In genomic region chr6:158783167-158783450, GRCh38 we compare ENCODE assay signal across 27 cellular contexts. TPM values are rescaled to one million over a fixed set of nuclear protein-coding genes. Genes with fewer than 3 reads are reported as not detected.
DNase-seq lines count a peak whose midpoint lies in the region; ATAC-seq and TF ChIP-seq lines count a peak whose summit lies in the region.
"Had no signal": no experiment of that assay in that cellular context is flagged by ENCODE, and none has a peak within 500 bp of the region (broad histone marks: within the 10 kb centered on the region; RNA-seq: fewer than 3 reads in every experiment).

No MANE protein-coding gene starts in this region.

- no peak for TF ChIP-seq POLR2A in breast epithelium (IDR thresholded peaks at IDR 0.05)

- TF ChIP-seq CTCF in breast epithelium (IDR thresholded peaks at IDR 0.05) (no peak), MCF 10A (IDR thresholded peaks at IDR 0.05; ENCODE audit: unreplicated experiment) (no peak), osteoblast (IDR thresholded peaks at IDR 0.05; ENCODE audit: extremely low read depth, low read depth, low read length) (no peak)

- no peak overlapping the region for H3K4me2 ChIP-seq in osteoblast (ENCODE audit: insufficient read depth, low read length)
- H3K4me2 ChIP-seq: KMS-11 had no signal

- H3K27me3 ChIP-seq in breast epithelium (no peaks in the 10 kb centered on the region), osteoblast (ENCODE audit: insufficient read depth, low read length) (no peaks in the 10 kb centered on the region)
- H3K27me3 ChIP-seq: BE2C, heart left ventricle, sigmoid colon, testis had no signal

- no peaks in the 10 kb centered on the region for H3K4me1 Mint-ChIP-seq in MCF 10A (ENCODE audit: insufficient read depth, unreplicated experiment)
- peaks cover 14 to 25% of the 10 kb centered on the region in 2 donors for H3K4me1 Mint-ChIP-seq in effector memory CD8-positive, alpha-beta T cell (ENCODE audit: low read depth in 2 of 2)
- H3K4me1 Mint-ChIP-seq in activated CD4-positive, alpha-beta T cell treated with anti-CD3 and anti-CD28 coated beads, Interleukin-2, amount 10 ng/mL, durations not matched to agents 7 days and 5 days = peaks cover 39% of the 10 kb centered on the region
- H3K4me1 Mint-ChIP-seq: neural crest cell had no signal

- H3K9me3 ChIP-seq in breast epithelium (no peaks in the 10 kb centered on the region), osteoblast (ENCODE audit: low read depth, low read length) (no peaks in the 10 kb centered on the region)
- H3K9me3 ChIP-seq: BE2C, heart left ventricle, sigmoid colon, testis had no signal

- H3K4me3 ChIP-seq in breast epithelium (no peak overlapping the region), osteoblast (ENCODE audit: insufficient read depth, low read length) (no peak overlapping the region)
- H3K4me3 ChIP-seq: heart left ventricle, sigmoid colon, testis had no signal

- H3K4me1 ChIP-seq in breast epithelium (peaks cover 0 to 6% of the 10 kb centered on the region in 2 donors), osteoblast (ENCODE audit: insufficient read depth, low read length) (peaks cover 4% of the 10 kb centered on the region)
- H3K4me1 ChIP-seq: BE2C, sigmoid colon, testis had no signal

- H3K9me3 Mint-ChIP-seq in MCF 10A (ENCODE audit: unreplicated experiment) = no peaks in the 10 kb centered on the region
- H3K9me3 Mint-ChIP-seq in effector memory CD8-positive, alpha-beta T cell = no peaks in the 10 kb centered on the region
- H3K9me3 Mint-ChIP-seq in activated CD4-positive, alpha-beta T cell treated with anti-CD3 and anti-CD28 coated beads, Interleukin-2, amount 10 ng/mL, durations not matched to agents 7 days and 5 days = no peaks in the 10 kb centered on the region
- H3K9me3 Mint-ChIP-seq: activated naive CD4-positive, alpha-beta T cell treated with anti-CD3 and anti-CD28 coated beads, Interleukin-2, amount 10 ng/mL, durations not matched to agents 7 days and 5 days; neural crest cell; T-helper 1 cell treated with Interleukin-12 subunit alpha and Interleukin-12 subunit beta and Interleukin-4 antibody, amounts not matched to agents 30 μg/mL and 1 μg/mL, for 36 hours had no signal

- H4K20me1 ChIP-seq in osteoblast (ENCODE audit: insufficient read depth, low read length) = peaks cover under 1% of the 10 kb centered on the region

- ATAC-seq in effector memory CD8-positive, alpha-beta T cell (replicated peaks) = no peak
- ATAC-seq in HG02885 (IDR thresholded peaks at IDR 0.05; ENCODE audit: poor library complexity, unreplicated experiment) = no peak
- ATAC-seq: heart left ventricle had no signal

- H3K27ac Mint-ChIP-seq in MCF 10A (ENCODE audit: low read depth, unreplicated experiment) = no peak overlapping the region
- peak overlapping the region; percentile 26 to 60 for H3K27ac Mint-ChIP-seq in effector memory CD8-positive, alpha-beta T cell
- no peak overlapping the region for H3K27ac Mint-ChIP-seq in activated CD4-positive, alpha-beta T cell treated with anti-CD3 and anti-CD28 coated beads, Interleukin-2, amount 10 ng/mL, durations not matched to agents 7 days and 5 days

- H3K79me2 ChIP-seq in osteoblast (ENCODE audit: insufficient read depth, low read length) = peaks cover 28% of the 10 kb centered on the region

- no peaks in the 10 kb centered on the region for H3K36me3 ChIP-seq in breast epithelium
- H3K36me3 ChIP-seq in osteoblast (ENCODE audit: insufficient read depth, low read length) = peaks cover 77% of the 10 kb centered on the region

- H3K27ac ChIP-seq in breast epithelium = peak overlapping the region; percentile 80 to 87
- no peak overlapping the region for H3K27ac ChIP-seq in osteoblast (ENCODE audit: low read depth, low read length)
- H3K27ac ChIP-seq: heart left ventricle, KMS-11, sigmoid colon, testis had no signal

- CTCF ChIA-PET in MCF 10A (lab: Yijun Ruan, JAX) = interaction anchor here (0.6 kb wide), 1 partner anchor 570 kb away, joined by 6 read pairs; no protein-coding TSS in a partner anchor
- CTCF ChIA-PET in activated CD4-positive, alpha-beta T cell treated with anti-CD3 and anti-CD28 coated beads, Interleukin-2, amount 10 ng/mL, durations not matched to agents 7 days and 5 days (lab: Charles Lee) = interaction anchor here (1.0 to 1.8 kb wide), 4 partner anchors 12 to 209 kb away, joined by 3 to 6 read pairs (median 4); no protein-coding TSS in a partner anchor

- no TSS peak for BruUV-seq in MCF 10A (replicated peaks; lab: Mats Ljungman, UMichigan)

- DNase-seq in breast epithelium (ENCODE audit: low spot score in 2 of 2) (no peak), MCF 10A (ENCODE audit: unreplicated experiment) (no peak), osteoblast (ENCODE audit: insufficient read length, low spot score, missing footprints) (peak; percentile 30), NCI-H82 (lab: John Stamatoyannopoulos, UW) (no peak), GM19240 (ENCODE audit: insufficient read length, low spot score) (no peak)
- no peak for DNase-seq in effector memory CD8-positive, alpha-beta T cell
- no peak for DNase-seq in activated CD4-positive, alpha-beta T cell treated with anti-CD3 and anti-CD28 coated beads, Interleukin-2, amount 10 ng/mL, durations not matched to agents 7 days and 5 days
- DNase-seq: activated naive CD4-positive, alpha-beta T cell treated with anti-CD3 and anti-CD28 coated beads, Interleukin-2, amount 10 ng/mL, durations not matched to agents 7 days and 5 days; activated T-cell treated with anti-CD3 and anti-CD28 coated beads, Interleukin-2, amount 50 U/mL, for 48 hours; amniotic stem cell; BE2C; DND-41; erythroblast; HCEC 1CT; heart left ventricle; mammary epithelial cell; NCI-H1436 treated with DMSO at 0.1 percent for 48 hours; NCI-H774; RPMI8226; sigmoid colon; stimulated activated CD4-positive, alpha-beta T cell treated with anti-CD3 and anti-CD28 coated beads, Interleukin-4, amount 100 ng/mL, for 4 hours; stimulated activated naive CD4-positive, alpha-beta T cell; testis had no signal

- no peak overlapping the region for H3K4me3 Mint-ChIP-seq in MCF 10A (ENCODE audit: unreplicated experiment)
- no peak overlapping the region for H3K4me3 Mint-ChIP-seq in effector memory CD8-positive, alpha-beta T cell
- H3K4me3 Mint-ChIP-seq in activated CD4-positive, alpha-beta T cell treated with anti-CD3 and anti-CD28 coated beads, Interleukin-2, amount 10 ng/mL, durations not matched to agents 7 days and 5 days = no peak overlapping the region
- H3K4me3 Mint-ChIP-seq: activated naive CD4-positive, alpha-beta T cell treated with anti-CD3 and anti-CD28 coated beads, Interleukin-2, amount 10 ng/mL, durations not matched to agents 7 days and 5 days; neural crest cell; T-helper 1 cell treated with Interleukin-12 subunit alpha and Interleukin-12 subunit beta and Interleukin-4 antibody, amounts not matched to agents 30 μg/mL and 1 μg/mL, for 36 hours had no signal

- no peaks in the 10 kb centered on the region for H3K27me3 Mint-ChIP-seq in MCF 10A (ENCODE audit: insufficient read depth, unreplicated experiment)
- no peaks in the 10 kb centered on the region for H3K27me3 Mint-ChIP-seq in effector memory CD8-positive, alpha-beta T cell
- no peaks in the 10 kb centered on the region for H3K27me3 Mint-ChIP-seq in activated CD4-positive, alpha-beta T cell treated with anti-CD3 and anti-CD28 coated beads, Interleukin-2, amount 10 ng/mL, durations not matched to agents 7 days and 5 days
- H3K27me3 Mint-ChIP-seq: activated naive CD4-positive, alpha-beta T cell treated with anti-CD3 and anti-CD28 coated beads, Interleukin-2, amount 10 ng/mL, durations not matched to agents 7 days and 5 days had no signal

- peaks cover 99% of the 10 kb centered on the region for H3K36me3 Mint-ChIP-seq in MCF 10A (ENCODE audit: insufficient read depth, unreplicated experiment)
- H3K36me3 Mint-ChIP-seq in effector memory CD8-positive, alpha-beta T cell (ENCODE audit: insufficient read depth) = peaks cover 99% of the 10 kb centered on the region
- peaks cover 84% of the 10 kb centered on the region for H3K36me3 Mint-ChIP-seq in activated CD4-positive, alpha-beta T cell treated with anti-CD3 and anti-CD28 coated beads, Interleukin-2, amount 10 ng/mL, durations not matched to agents 7 days and 5 days (ENCODE audit: low read depth)

- POLR2A ChIA-PET in MCF 10A (lab: Yijun Ruan, JAX) = no interaction called here
- POLR2A ChIA-PET in activated CD4-positive, alpha-beta T cell treated with anti-CD3 and anti-CD28 coated beads, Interleukin-2, amount 10 ng/mL, durations not matched to agents 7 days and 5 days (lab: Charles Lee) = interaction anchor here (0.6 kb wide), 1 partner anchor 29 kb away, joined by 7 read pairs; no protein-coding TSS in a partner anchor

- intact Hi-C loops in breast epithelium (cut with DNase I; ENCODE audit: low total_unique reads) = no loop called here
- intact Hi-C loops in MCF 10A (cut with micrococcal nuclease) = no loop called here

- no peak overlapping the region for H2AFZ ChIP-seq in osteoblast (ENCODE audit: low read length)

RNA-seq across cellular contexts. Expression of gene EZR, which starts 36.1 kb away (rescaled TPM):
- total RNA-seq in breast epithelium (100 to 1,000 TPM in 1 of 3 donors, 10 to 100 TPM in 2; 29.1 to 154 (median 59.3) TPM), MCF 10A (2022) (243 and 296 TPM in 2 replicates), osteoblast (69.8 and 89.4 TPM in 2 replicates)
- 100 to 1,000 TPM; 201 to 210 TPM for total RNA-seq in activated CD4-positive, alpha-beta T cell treated with anti-CD3 and anti-CD28 coated beads, Interleukin-2, amount 10 ng/mL, durations not matched to agents 7 days and 5 days

Comparison
In these comparisons a context has a peak if more than half of its experiments do, and no peak if none do; other contexts are left out.
1. H3K27ac Mint-ChIP-seq: peak in effector memory CD8-positive, alpha-beta T cell (2 of 2); none in MCF 10A (single experiment) and activated CD4-positive, alpha-beta T cell treated with anti-CD3 and anti-CD28 coated beads, Interleukin-2, amount 10 ng/mL, durations not matched to agents 7 days and 5 days (single experiment).